Comparison of ENCODE assay signal across 12 cellular contexts in the genomic region with DNA sequence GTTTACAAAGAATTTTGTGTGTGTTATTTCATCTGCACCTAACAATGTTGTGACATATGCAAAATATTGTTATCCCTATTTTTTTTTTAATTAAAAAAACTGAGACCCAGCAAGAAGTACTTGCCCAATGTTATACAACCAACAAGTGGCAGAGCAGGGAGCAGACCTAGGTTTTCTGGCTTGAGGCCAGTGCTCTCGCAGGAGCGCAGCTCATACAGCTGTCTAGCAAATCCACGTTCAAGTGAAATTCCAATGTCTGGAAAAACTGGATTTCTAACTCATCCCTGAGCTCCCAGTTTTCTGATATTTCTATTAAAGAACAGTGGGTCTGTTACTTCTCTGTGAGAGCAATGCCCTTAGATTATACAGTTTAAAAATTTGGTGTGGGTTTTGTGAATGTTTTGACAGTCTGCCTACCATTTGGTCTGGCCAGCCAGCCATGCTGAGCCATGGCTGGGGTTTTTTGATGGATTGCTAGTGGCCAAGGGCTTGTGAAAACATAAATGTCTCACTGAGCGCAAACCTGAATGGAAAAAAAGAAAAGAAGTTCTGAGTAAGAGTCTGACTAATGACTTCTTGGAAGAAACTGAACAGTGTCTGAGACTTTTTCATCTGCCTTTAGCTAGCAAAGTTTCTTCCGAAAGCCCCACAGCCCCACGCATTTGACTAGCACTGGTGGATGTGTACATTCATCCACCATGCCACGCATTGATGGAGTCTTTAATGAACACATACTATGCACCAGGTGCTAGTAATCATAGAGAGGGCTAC. TPM values are rescaled to one million over a fixed set of nuclear protein-coding genes. Genes with fewer than 3 reads are reported as not detected.
DNase-seq lines count a peak whose midpoint lies in the region; ATAC-seq and TF ChIP-seq lines count a peak whose summit lies in the region.
"Had no signal": no experiment of that assay in that cellular context is flagged by ENCODE, and none has a peak within 500 bp of the region (broad histone marks: within the 10 kb centered on the region; RNA-seq: fewer than 3 reads in every experiment).

No MANE protein-coding gene starts in this region.

- CTCF ChIA-PET in activated CD4-positive, alpha-beta T cell treated with anti-CD3 and anti-CD28 coated beads for 36 hours (lab: Charles Lee): interaction anchor here (0.5 to 2.4 kb wide), 7 partner anchors 21 to 260 kb away, joined by 3 to 6 read pairs (median 4); no protein-coding TSS in a partner anchor

- in situ Hi-C loops in astrocyte of the cerebellum (cut with HindIII; ENCODE audit: low sequenced_read_pairs): no loop called here

- H3K27ac Mint-ChIP-seq in activated CD4-positive, alpha-beta T cell treated with anti-CD3 and anti-CD28 coated beads for 36 hours: peak overlapping the region; percentile 66

- H3K36me3 Mint-ChIP-seq in activated CD4-positive, alpha-beta T cell treated with anti-CD3 and anti-CD28 coated beads for 36 hours (ENCODE audit: low read depth): peaks cover 6% of the 10 kb centered on the region

- H3K4me3 ChIP-seq in astrocyte of the cerebellum (ENCODE audit: low read depth, low read length): no peak overlapping the region
- H3K4me3 ChIP-seq: BLaER1 treated with 17β-estradiol and CSF1 and Interleukin-3, amounts not matched to agents 10 nM and 100 nM; dorsolateral prefrontal cortex; sigmoid colon had no signal

- DNase-seq in activated CD4-positive, alpha-beta T cell treated with anti-CD3 and anti-CD28 coated beads for 36 hours: peak; percentile 60
- no peak for DNase-seq in activated CD4-positive, alpha-beta T cell treated with anti-CD3 and anti-CD28 coated beads, Interleukin-2, amount 50 U/mL, for 1 hour
- DNase-seq in HCEC 1CT (peak; percentile 18), astrocyte of the cerebellum (ENCODE audit: low read depth) (peak; percentile 88), myocyte (ENCODE audit: low read depth) (peak; percentile 80), NCI-H82 (lab: John Stamatoyannopoulos, UW) (no peak), NCI-H510A (lab: John Stamatoyannopoulos, UW) (no peak)
- DNase-seq: dorsolateral prefrontal cortex, hypothalamus, sigmoid colon had no signal

- peak; percentile 81 for ATAC-seq in activated CD4-positive, alpha-beta T cell treated with anti-CD3 and anti-CD28 coated beads for 36 hours
- no peak for ATAC-seq in GM21576 (IDR thresholded peaks at IDR 0.05; ENCODE audit: unreplicated experiment)

- peaks cover 11% of the 10 kb centered on the region for H3K9me3 Mint-ChIP-seq in activated CD4-positive, alpha-beta T cell treated with anti-CD3 and anti-CD28 coated beads for 36 hours (ENCODE audit: low read depth)

- peaks cover 10% of the 10 kb centered on the region for H3K27me3 Mint-ChIP-seq in activated CD4-positive, alpha-beta T cell treated with anti-CD3 and anti-CD28 coated beads for 36 hours

- POLR2A ChIA-PET in activated CD4-positive, alpha-beta T cell treated with anti-CD3 and anti-CD28 coated beads for 36 hours (lab: Charles Lee): no interaction called here

- H3K4me3 Mint-ChIP-seq in activated CD4-positive, alpha-beta T cell treated with anti-CD3 and anti-CD28 coated beads for 36 hours: no peak overlapping the region

- peaks cover 23% of the 10 kb centered on the region for H3K4me1 Mint-ChIP-seq in activated CD4-positive, alpha-beta T cell treated with anti-CD3 and anti-CD28 coated beads for 36 hours

- intact Hi-C loops in activated CD4-positive, alpha-beta T cell treated with anti-CD3 and anti-CD28 coated beads for 36 hours (cut with DNase I, micrococcal nuclease): loop anchor here (1.0 to 5.0 kb wide), 6 partner anchors 39 to 264 kb away; no protein-coding TSS in a partner anchor

- no peak for TF ChIP-seq CTCF in astrocyte of the cerebellum (IDR thresholded peaks at IDR 0.05; ENCODE audit: low read depth, low read length, missing control alignments)

RNA-seq across cellular contexts. Expression of gene PRF1, which starts 15.4 kb away (rescaled TPM):
- total RNA-seq in activated CD4-positive, alpha-beta T cell treated with anti-CD3 and anti-CD28 coated beads for 36 hours: 10 to 100 TPM; 21.8 to 28.6 TPM
- not detected in 2 replicates for total RNA-seq in myocyte
- polyA plus RNA-seq in myocyte (2012): not detected

RNA-seq across cellular contexts. Expression of gene ADAMTS14, which starts 54.3 kb away (rescaled TPM):
- total RNA-seq in activated CD4-positive, alpha-beta T cell treated with anti-CD3 and anti-CD28 coated beads for 36 hours: not detected
- 7.1 and 7.5 TPM in 2 replicates for total RNA-seq in myocyte
- 15.1 TPM for polyA plus RNA-seq in myocyte (2012)

Comparison
In these comparisons a context has a peak if more than half of its experiments do, and no peak if none do; other contexts are left out.
1. DNase-seq: peak in activated CD4-positive, alpha-beta T cell treated with anti-CD3 and anti-CD28 coated beads for 36 hours (single experiment), HCEC 1CT (single experiment), astrocyte of the cerebellum (single experiment) and myocyte (single experiment); none in activated CD4-positive, alpha-beta T cell treated with anti-CD3 and anti-CD28 coated beads, Interleukin-2, amount 50 U/mL, for 1 hour (single experiment), NCI-H82 (single experiment) and NCI-H510A (single experiment).
2. RNA of gene PRF1, which starts 15.4 kb away (total RNA-seq): 21.8 to 28.6 TPM in activated CD4-positive, alpha-beta T cell treated with anti-CD3 and anti-CD28 coated beads for 36 hours; not detected in myocyte; every median in the first group is over 10 times any median in the second.